14 cellular contexts compared by ENCODE assay signal in genomic region chr17:32525116-32525515, GRCh38. TPM values are rescaled to one million over a fixed set of nuclear protein-coding genes. Genes with fewer than 3 reads are reported as not detected.
DNase-seq lines count a peak whose midpoint lies in the region; ATAC-seq and TF ChIP-seq lines count a peak whose summit lies in the region.
"Had no signal": no experiment of that assay in that cellular context is flagged by ENCODE, and none has a peak within 500 bp of the region (broad histone marks: within the 10 kb centered on the region; RNA-seq: fewer than 3 reads in every experiment).

No MANE protein-coding gene starts in this region.

- H3K4me3 Mint-ChIP-seq in IgD-negative memory B cell (peak overlapping the region in 2 of 4 donors; percentile 3 to 62), memory B cell (peak overlapping the region; percentile 9)
- H3K4me3 Mint-ChIP-seq in CD8-positive, alpha-beta T cell = no peak overlapping the region
- H3K4me3 Mint-ChIP-seq in naive thymus-derived CD8-positive, alpha-beta T cell = no peak overlapping the region
- H3K4me3 Mint-ChIP-seq: activated naive CD4-positive, alpha-beta T cell treated with anti-CD3 and anti-CD28 coated beads, Interleukin-2, amount 50 U/mL, for 24 hours had no signal

- no peaks in the 10 kb centered on the region for H3K27me3 Mint-ChIP-seq in IgD-negative memory B cell
- no peaks in the 10 kb centered on the region for H3K27me3 Mint-ChIP-seq in memory B cell
- no peaks in the 10 kb centered on the region for H3K27me3 Mint-ChIP-seq in CD8-positive, alpha-beta T cell (ENCODE audit: low read depth)
- no peaks in the 10 kb centered on the region for H3K27me3 Mint-ChIP-seq in naive thymus-derived CD8-positive, alpha-beta T cell
- H3K27me3 Mint-ChIP-seq: activated naive CD4-positive, alpha-beta T cell treated with anti-CD3 and anti-CD28 coated beads, Interleukin-2, amount 50 U/mL, for 24 hours had no signal

- POLR2A ChIA-PET in CD8-positive, alpha-beta T cell (lab: Charles Lee) = interaction anchor here (1.4 kb wide), 1 partner anchor 41 kb away, joined by 4 read pairs; no protein-coding TSS in a partner anchor
- POLR2A ChIA-PET in naive thymus-derived CD8-positive, alpha-beta T cell (lab: Charles Lee) = interaction anchor here (36.8 kb wide), 1 partner anchor 31 kb away, joined by 889 read pairs; the partner anchor contains the start of gene CDK5R1

- CTCF ChIA-PET in CD8-positive, alpha-beta T cell (lab: Charles Lee) = interaction anchor here (1.1 to 3.1 kb wide), 3 partner anchors 9 to 46 kb away, joined by 3 to 16 read pairs (median 4); no protein-coding TSS in a partner anchor

- H3K9me3 Mint-ChIP-seq in IgD-negative memory B cell = no peaks in the 10 kb centered on the region
- H3K9me3 Mint-ChIP-seq in memory B cell = no peaks in the 10 kb centered on the region
- no peaks in the 10 kb centered on the region for H3K9me3 Mint-ChIP-seq in CD8-positive, alpha-beta T cell
- no peaks in the 10 kb centered on the region for H3K9me3 Mint-ChIP-seq in naive thymus-derived CD8-positive, alpha-beta T cell
- H3K9me3 Mint-ChIP-seq: activated naive CD4-positive, alpha-beta T cell treated with anti-CD3 and anti-CD28 coated beads, Interleukin-2, amount 50 U/mL, for 24 hours had no signal

- intact Hi-C loops in CD8-positive, alpha-beta T cell (cut with DNase I, micrococcal nuclease) = no loop called here

- H3K9me3 ChIP-seq in CD8-positive, alpha-beta T cell (ENCODE audit: low read length) = no peaks in the 10 kb centered on the region
- H3K9me3 ChIP-seq: prostate gland, thoracic aorta had no signal

- no peak overlapping the region for H3K4me3 ChIP-seq in CD8-positive, alpha-beta T cell (ENCODE audit: low read depth, low read length)
- H3K4me3 ChIP-seq: prostate gland, thoracic aorta had no signal

- DNase-seq in DMS 273 (lab: John Stamatoyannopoulos, UW; ENCODE audit: unreplicated experiment) (peak; percentile 78), amniotic epithelial cell (ENCODE audit: low read depth) (peak; percentile 66), memory B cell (ENCODE audit: low spot score in 2 of 2) (no peak), hypothalamus (lab: John Stamatoyannopoulos, UW) (no peak)
- no peak for DNase-seq in CD8-positive, alpha-beta T cell
- no peak for DNase-seq in stimulated activated CD4-positive, alpha-beta T cell treated with anti-CD3 and anti-CD28 coated beads, Interleukin-4, amount 100 ng/mL, for 1 hour
- no peak for DNase-seq in naive thymus-derived CD8-positive, alpha-beta T cell
- DNase-seq: left cardiac atrium, NCI-H2081, RPMI8226 had no signal

- no peaks in the 10 kb centered on the region for H3K36me3 Mint-ChIP-seq in IgD-negative memory B cell
- no peaks in the 10 kb centered on the region for H3K36me3 Mint-ChIP-seq in memory B cell
- no peaks in the 10 kb centered on the region for H3K36me3 Mint-ChIP-seq in CD8-positive, alpha-beta T cell
- H3K36me3 Mint-ChIP-seq in naive thymus-derived CD8-positive, alpha-beta T cell = no peaks in the 10 kb centered on the region
- H3K36me3 Mint-ChIP-seq: activated naive CD4-positive, alpha-beta T cell treated with anti-CD3 and anti-CD28 coated beads, Interleukin-2, amount 50 U/mL, for 24 hours had no signal

- H3K27me3 ChIP-seq in CD8-positive, alpha-beta T cell (ENCODE audit: insufficient read depth, low read length) = no peaks in the 10 kb centered on the region

- peaks cover 38% of the 10 kb centered on the region for H3K4me1 ChIP-seq in CD8-positive, alpha-beta T cell (ENCODE audit: insufficient read depth, low read length)
- H3K4me1 ChIP-seq: prostate gland had no signal

- H3K27ac Mint-ChIP-seq in IgD-negative memory B cell = peak overlapping the region in 2 of 3 donors; percentile 64 to 100
- peak overlapping the region; percentile 37 for H3K27ac Mint-ChIP-seq in memory B cell
- H3K27ac Mint-ChIP-seq in CD8-positive, alpha-beta T cell = no peak overlapping the region
- peak overlapping the region in 1 of 10 donors; percentile 33 for H3K27ac Mint-ChIP-seq in naive thymus-derived CD8-positive, alpha-beta T cell
- H3K27ac Mint-ChIP-seq: activated naive CD4-positive, alpha-beta T cell treated with anti-CD3 and anti-CD28 coated beads, Interleukin-2, amount 50 U/mL, for 24 hours had no signal

- H3K4me1 Mint-ChIP-seq in IgD-negative memory B cell (peaks cover 28 to 50% (median 43%) of the 10 kb centered on the region in 3 donors), memory B cell (peaks cover 47% of the 10 kb centered on the region)
- peaks cover 43% of the 10 kb centered on the region for H3K4me1 Mint-ChIP-seq in CD8-positive, alpha-beta T cell (ENCODE audit: low read depth)
- peaks cover 26 to 76% (median 53%) of the 10 kb centered on the region in 4 donors for H3K4me1 Mint-ChIP-seq in naive thymus-derived CD8-positive, alpha-beta T cell

- no peak for ATAC-seq in memory B cell (ENCODE audit: low read depth)
- ATAC-seq in CD8-positive, alpha-beta T cell = no peak
- ATAC-seq in naive thymus-derived CD8-positive, alpha-beta T cell = no peak
- ATAC-seq: left cardiac atrium had no signal

- no peaks in the 10 kb centered on the region for H3K36me3 ChIP-seq in CD8-positive, alpha-beta T cell (ENCODE audit: insufficient read depth, low read length)
- H3K36me3 ChIP-seq: prostate gland had no signal

- no peak for TF ChIP-seq CTCF in CD8-positive, alpha-beta T cell (IDR thresholded peaks at IDR 0.05)

- no peak overlapping the region for H3K27ac ChIP-seq in CD8-positive, alpha-beta T cell (ENCODE audit: low read depth, low read length)
- H3K27ac ChIP-seq: prostate gland, thoracic aorta had no signal

RNA-seq across cellular contexts. Expression of gene CDK5R1, which starts 38.3 kb away (rescaled TPM):
- polyA plus RNA-seq in IgD-negative memory B cell = 3.8 TPM
- total RNA-seq in CD8-positive, alpha-beta T cell = 1 to 10 TPM; 5.6 to 5.9 TPM
- total RNA-seq in naive thymus-derived CD8-positive, alpha-beta T cell = 10 to 100 TPM; 17.6 to 17.8 TPM
- polyA plus RNA-seq in naive thymus-derived CD8-positive, alpha-beta T cell = 10 to 100 TPM in 1 of 3 donors, 1 to 10 TPM in 2; 5.9 to 12.0 (median 9.6) TPM

Comparison
In these comparisons a context has a peak if more than half of its experiments do, and no peak if none do; other contexts are left out.
1. DNase-seq: peak in DMS 273 (single experiment) and amniotic epithelial cell (single experiment); none in memory B cell (0 of 2), hypothalamus (0 of 51), CD8-positive, alpha-beta T cell (0 of 7), stimulated activated CD4-positive, alpha-beta T cell treated with anti-CD3 and anti-CD28 coated beads, Interleukin-4, amount 100 ng/mL, for 1 hour (single experiment) and naive thymus-derived CD8-positive, alpha-beta T cell (0 of 10).